Comparison of ENCODE assay signal across 3 cellular contexts in genomic region chr4:115668396-115668795, GRCh38.
"Had no signal": no experiment of that assay in that cellular context is flagged by ENCODE, and none has a peak within 500 bp of the region (broad histone marks: within the 10 kb centered on the region; RNA-seq: fewer than 3 reads in every experiment).

No MANE protein-coding gene starts in this region.

- H3K4me3 ChIP-seq: GM12878 had no signal

- DNase-seq: GDM1, GF-D8 had no signal
